26 cellular contexts compared by ENCODE assay signal in the genomic region with DNA sequence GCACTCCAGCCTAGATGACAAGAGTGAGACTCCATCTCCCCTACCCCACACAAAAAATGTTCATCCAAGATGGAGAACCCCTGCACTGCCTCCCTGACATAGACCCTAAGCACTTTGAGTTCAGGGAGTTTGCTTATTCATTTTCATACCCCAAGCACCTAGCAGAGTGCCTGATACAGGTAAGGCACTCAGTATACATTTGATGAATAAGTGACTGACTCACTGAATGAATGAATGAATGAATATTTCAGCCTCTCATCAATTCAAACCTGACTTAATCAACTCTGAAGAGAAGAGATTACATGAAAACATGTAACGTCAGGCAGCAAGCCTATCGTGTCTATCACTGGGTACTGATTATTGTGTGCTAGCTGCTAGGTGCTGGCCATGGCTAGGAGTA.
DNase-seq lines count a peak whose midpoint lies in the region; ATAC-seq and TF ChIP-seq lines count a peak whose summit lies in the region.
"Had no signal": no experiment of that assay in that cellular context is flagged by ENCODE, and none has a peak within 500 bp of the region (broad histone marks: within the 10 kb centered on the region; RNA-seq: fewer than 3 reads in every experiment).

No MANE protein-coding gene starts in this region.

- H4K8ac ChIP-seq in IMR-90 (ENCODE audit: low read depth in 2 of 2, low read length in 2 of 2): no peak overlapping the region

- H3K27ac ChIP-seq in IMR-90 (ENCODE audit: insufficient read depth, low read length) (no peak overlapping the region), ascending aorta (peak overlapping the region; percentile 66 to 67), left lung (peak overlapping the region; percentile 34 to 42), stomach (peak overlapping the region in 4 of 5 donors; percentile 22 to 61 (median 40))
- H3K27ac ChIP-seq: neutrophil, SJSA1, VCaP had no signal

- ATAC-seq in IMR-90 (ENCODE audit: low read depth) (no peak), left lung (no peak), HG02981 (IDR thresholded peaks at IDR 0.05; ENCODE audit: unreplicated experiment) (no peak)
- ATAC-seq: PC-3, T-helper 17 cell had no signal

- H3K9ac ChIP-seq in IMR-90 (ENCODE audit: low read depth, low read length): no peak overlapping the region

- no peak for TF ChIP-seq RAD21 in IMR-90 (IDR thresholded peaks at IDR 0.05; ENCODE audit: low read length)

- H2AK5ac ChIP-seq in IMR-90 (ENCODE audit: low read depth, low read length): 0 out of 2 replicates have a peak overlapping the region, but pooled peaks have one; percentile 38

- H3K9me3 ChIP-seq in IMR-90 (ENCODE audit: control insufficient read depth, insufficient read depth, low read length) (no peaks in the 10 kb centered on the region), ascending aorta (no peaks in the 10 kb centered on the region), left lung (no peaks in the 10 kb centered on the region), stomach (no peaks in the 10 kb centered on the region)
- H3K9me3 ChIP-seq: neutrophil, SJSA1 had no signal

- peaks cover 6% of the 10 kb centered on the region for H3K4me1 ChIP-seq in IMR-90 (ENCODE audit: control insufficient read depth, insufficient read depth, low read length)
- peaks cover 2 to 12% of the 10 kb centered on the region in 2 donors for H3K4me1 ChIP-seq in ascending aorta
- H3K4me1 ChIP-seq in left lung: peaks cover 3 to 33% of the 10 kb centered on the region in 2 donors
- H3K4me1 ChIP-seq in stomach: peaks cover 0 to 32% (median 11%) of the 10 kb centered on the region in 4 donors

- no peak for TF ChIP-seq EP300 in stomach (IDR thresholded peaks at IDR 0.05)

- POLR2A ChIA-PET in IMR-90 (lab: Charles Lee; ENCODE audit: unreplicated experiment): no interaction called here

- in situ Hi-C loops in IMR-90 (cut with MboI; ENCODE audit: low sequenced_read_pairs): loop anchor here (25.0 kb wide), 1 partner anchor 124 kb away; the partner anchor contains the start of gene GADD45A

- no peak for TF ChIP-seq POLR2A in IMR-90 (IDR thresholded peaks at IDR 0.05; ENCODE audit: low read depth, low read length)
- no peak for TF ChIP-seq POLR2A in stomach (IDR thresholded peaks at IDR 0.05)

- H2AFZ ChIP-seq in IMR-90 (replicated peaks; ENCODE audit: low read length, poor library complexity): peak overlapping the region; percentile 45

- peak overlapping the region; percentile 58 for H2AK9ac ChIP-seq in IMR-90 (replicated peaks; ENCODE audit: low read depth, low read length, poor library complexity)

- no peak overlapping the region for H4K5ac ChIP-seq in IMR-90 (ENCODE audit: low read depth, low read length)

- peak overlapping the region; percentile 43; the same call in 1 of the 2 replicates for H2BK120ac ChIP-seq in IMR-90 (ENCODE audit: low read depth, low read length)

- H3K27me3 ChIP-seq in IMR-90 (ENCODE audit: control insufficient read depth, insufficient read depth, low read length): no peaks in the 10 kb centered on the region
- H3K27me3 ChIP-seq in ascending aorta: no peaks in the 10 kb centered on the region
- no peaks in the 10 kb centered on the region for H3K27me3 ChIP-seq in left lung
- no peaks in the 10 kb centered on the region for H3K27me3 ChIP-seq in stomach
- H3K27me3 ChIP-seq: neutrophil, SJSA1 had no signal

- H3K4ac ChIP-seq in IMR-90 (ENCODE audit: low read depth, low read length): peak overlapping the region; percentile 2; the same call in 1 of the 2 replicates

- intact Hi-C loops in IMR-90 (cut with micrococcal nuclease): no loop called here
- intact Hi-C loops in ascending aorta (cut with DNase I): loop anchor here (10.0 kb wide), 1 partner anchor 271 kb away; the partner anchor contains the start of gene GNG12
- intact Hi-C loops in left lung (cut with DNase I): loop anchor here in 1 of 2 donors (5.0 kb wide), 1 partner anchor 194 kb away; no protein-coding TSS in a partner anchor
- intact Hi-C loops in stomach (cut with DNase I; ENCODE audit: low total_unique reads): loop anchor here (5.0 to 10.0 kb wide), 3 partner anchors 121 to 264 kb away; partner anchors contain the start of gene GADD45A

- H3K4me3 ChIP-seq in IMR-90 (ENCODE audit: insufficient read depth, low read depth, low read length) (no peak overlapping the region), ascending aorta (no peak overlapping the region), left lung (no peak overlapping the region), stomach (no peak overlapping the region)
- H3K4me3 ChIP-seq: coronary artery, SJSA1 had no signal

- CTCF ChIA-PET in IMR-90 (lab: Yijun Ruan, JAX): interaction anchor here (0.6 kb wide), 1 partner anchor 86 kb away, joined by 3 read pairs; no protein-coding TSS in a partner anchor

- H2BK15ac ChIP-seq in IMR-90 (ENCODE audit: low read depth, low read length): peak overlapping the region; percentile 15; the same call in 1 of the 3 replicates

- H3K79me1 ChIP-seq in IMR-90 (ENCODE audit: low read depth in 1 of 2, low read length in 2 of 2): no peaks in the 10 kb centered on the region

- H3K23ac ChIP-seq in IMR-90 (ENCODE audit: low read depth, low read length): no peak overlapping the region

- no peaks in the 10 kb centered on the region for H4K20me1 ChIP-seq in IMR-90 (ENCODE audit: insufficient read depth, low read length)

- H3K36me3 ChIP-seq in IMR-90 (ENCODE audit: control insufficient read depth, insufficient read depth, low read length): no peaks in the 10 kb centered on the region
- no peaks in the 10 kb centered on the region for H3K36me3 ChIP-seq in ascending aorta
- no peaks in the 10 kb centered on the region for H3K36me3 ChIP-seq in left lung
- no peaks in the 10 kb centered on the region for H3K36me3 ChIP-seq in stomach
- H3K36me3 ChIP-seq: neutrophil, SJSA1 had no signal

- H3K56ac ChIP-seq in IMR-90 (ENCODE audit: extremely low read depth, insufficient read depth, low read length): no peak overlapping the region

- H2BK5ac ChIP-seq in IMR-90 (ENCODE audit: low read depth, low read length, poor library complexity, severe bottlenecking): no peak overlapping the region

- no peak overlapping the region for H3K18ac ChIP-seq in IMR-90 (ENCODE audit: low read depth, low read length)

- no peak overlapping the region for H3K14ac ChIP-seq in IMR-90 (replicated peaks; ENCODE audit: low read depth, low read length)

- no TSS peak for BruUV-seq in IMR-90 (replicated peaks; lab: Mats Ljungman, UMichigan)

- dilution Hi-C loops in IMR-90 (cut with HindIII; ENCODE audit: low sequenced_read_pairs, unreplicated experiment): no loop called here

- no peak overlapping the region for H2BK20ac ChIP-seq in IMR-90 (ENCODE audit: low read depth, low read length)

- no CpG with 5 or more reads among the region's 2 CpGs for WGBS in IMR-90 (ENCODE audit: extremely low coverage in 2 of 2, insufficient read length in 1 of 2), 2 experiments
- WGBS in stomach, 5 donors: 86 to 96% (median 91%) methylated on average over 2 of the region's 2 CpGs

- DNase-seq in IMR-90 (no peak), ascending aorta (ENCODE audit: low spot score in 2 of 2) (no peak), left lung (no peak), stomach (no peak), NCI-H526 (lab: John Stamatoyannopoulos, UW) (no peak), NCI-H187 (lab: John Stamatoyannopoulos, UW) (no peak)
- DNase-seq: activated CD4-positive, alpha-beta T cell treated with anti-CD3 and anti-CD28 coated beads, Interleukin-2, amount 50 U/mL, for 4 hours; activated naive CD4-positive, alpha-beta T cell treated with anti-CD3 and anti-CD28 coated beads for 36 hours; activated T-cell treated with anti-CD3 and anti-CD28 coated beads for 4 hours; DMS 273 treated with DMSO at 0.1 percent for 48 hours; foreskin melanocyte; GF-D8; H9; left colon; NCI-H1417; NCI-H2171; NCI-H774; PC-3; retina; stimulated activated naive CD4-positive, alpha-beta T cell; T-helper 17 cell had no signal

- H3K9me1 ChIP-seq in IMR-90 (ENCODE audit: insufficient read depth, low read length): 0 out of 2 replicates have a peak, but pooled peaks cover 2% of the 10 kb centered on the region

- H3K4me2 ChIP-seq in IMR-90 (ENCODE audit: low read depth, low read length): no peak overlapping the region

- TF ChIP-seq CTCF in IMR-90 (conservative IDR thresholded peaks at IDR 0.05; ENCODE audit: low read depth, low read length) (no peak), ascending aorta (IDR thresholded peaks at IDR 0.05) (no peak), left lung (IDR thresholded peaks at IDR 0.05) (no peak), stomach (IDR thresholded peaks at IDR 0.05) (no peak)

- H4K91ac ChIP-seq in IMR-90 (ENCODE audit: insufficient read depth, low read depth, low read length): 0 out of 2 replicates have a peak overlapping the region, but pooled peaks have one; percentile 34

TF ChIP-seq in IMR-90, 13 proteins besides CTCF, POLR2A, EP300 and RAD21 (continues in another document):
- TF ChIP-seq MAZ (IDR thresholded peaks at IDR 0.05; ENCODE audit: borderline replicate concordance, low read depth, low read length) (no peak), RFX5 (IDR thresholded peaks at IDR 0.05; ENCODE audit: low read depth, low read length) (no peak), RCOR1 (IDR thresholded peaks at IDR 0.05; ENCODE audit: insufficient replicate concordance, low read length) (no peak), MXI1 (IDR thresholded peaks at IDR 0.05; ENCODE audit: borderline replicate concordance, low read depth, low read length) (no peak), BHLHE40 (IDR thresholded peaks at IDR 0.05; ENCODE audit: low read depth, low read length) (no peak), NFE2L2 (IDR thresholded peaks at IDR 0.05; ENCODE audit: low read depth, low read length) (no peak), CEBPB (IDR thresholded peaks at IDR 0.05; ENCODE audit: low read depth, low read length) (no peak), SMC3 (IDR thresholded peaks at IDR 0.05; ENCODE audit: low read depth, low read length) (no peak), CHD1 (IDR thresholded peaks at IDR 0.05; ENCODE audit: low read depth, low read length) (no peak), MAFK (IDR thresholded peaks at IDR 0.05; ENCODE audit: low read depth, low read length) (no peak), FOS (IDR thresholded peaks at IDR 0.05; ENCODE audit: low read depth, low read length) (no peak)
- TF ChIP-seq, protein P1, sequence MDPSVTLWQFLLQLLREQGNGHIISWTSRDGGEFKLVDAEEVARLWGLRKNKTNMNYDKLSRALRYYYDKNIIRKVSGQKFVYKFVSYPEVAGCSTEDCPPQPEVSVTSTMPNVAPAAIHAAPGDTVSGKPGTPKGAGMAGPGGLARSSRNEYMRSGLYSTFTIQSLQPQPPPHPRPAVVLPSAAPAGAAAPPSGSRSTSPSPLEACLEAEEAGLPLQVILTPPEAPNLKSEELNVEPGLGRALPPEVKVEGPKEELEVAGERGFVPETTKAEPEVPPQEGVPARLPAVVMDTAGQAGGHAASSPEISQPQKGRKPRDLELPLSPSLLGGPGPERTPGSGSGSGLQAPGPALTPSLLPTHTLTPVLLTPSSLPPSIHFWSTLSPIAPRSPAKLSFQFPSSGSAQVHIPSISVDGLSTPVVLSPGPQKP (IDR thresholded peaks at IDR 0.05; ENCODE audit: borderline replicate concordance, low read depth, low read length): no peak
